In the genomic region with DNA sequence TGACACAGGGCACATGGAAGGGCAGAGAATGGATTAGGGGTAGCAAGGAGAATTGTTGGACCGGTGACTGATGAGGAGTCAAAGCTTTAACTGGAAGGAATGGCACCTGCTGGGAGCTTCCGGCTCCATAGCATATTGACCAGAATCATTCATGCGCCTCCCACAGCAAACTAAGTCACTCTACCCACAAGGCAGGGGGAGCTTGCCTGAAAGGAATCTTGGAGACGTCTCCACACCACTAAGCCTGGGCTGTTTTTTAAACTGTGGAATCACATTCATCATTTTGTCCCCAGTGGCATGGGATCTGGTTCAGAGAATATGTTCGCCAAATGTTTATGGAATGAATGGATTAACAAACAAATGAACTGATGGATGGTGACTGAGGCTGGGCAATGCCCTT, we compare ENCODE assay signal across 15 cellular contexts. TPM values are rescaled to one million over a fixed set of nuclear protein-coding genes. Genes with fewer than 3 reads are reported as not detected.
DNase-seq lines count a peak whose midpoint lies in the region; ATAC-seq and TF ChIP-seq lines count a peak whose summit lies in the region.
"Had no signal": no experiment of that assay in that cellular context is flagged by ENCODE, and none has a peak within 500 bp of the region (broad histone marks: within the 10 kb centered on the region; RNA-seq: fewer than 3 reads in every experiment).

No MANE protein-coding gene starts in this region.

- H3K4me3 ChIP-seq in GM23248: no peak overlapping the region
- no peak overlapping the region for H3K4me3 ChIP-seq in uterus
- H3K4me3 ChIP-seq: SK-N-MC had no signal

- in situ Hi-C loops in GM23248 (cut with MboI): no loop called here

- no peak overlapping the region for H3K9ac ChIP-seq in GM23248

- TF ChIP-seq CTCF in uterus (IDR thresholded peaks at IDR 0.05): no peak

- no peak for DNase-seq in GM23248
- DNase-seq in amniotic epithelial cell (ENCODE audit: low read depth): peak; percentile 58
- peak; percentile 77 for DNase-seq in kidney tubule cell (ENCODE audit: low spot score)
- no peak for DNase-seq in uterus
- no peak for DNase-seq in iPS-NIHi11 (ENCODE audit: low spot score)
- DNase-seq: BE2C, Caco-2, Kasumi-1, NCI-H1105 treated with DMSO at 0.1 percent for 48 hours, NCI-H1930, NCI-H2171 treated with DMSO at 0.1 percent for 48 hours had no signal

- peaks cover 61% of the 10 kb centered on the region for H3K4me1 ChIP-seq in GM23248 (ENCODE audit: insufficient read depth)
- H3K4me1 ChIP-seq in uterus: peaks cover 7 to 19% of the 10 kb centered on the region in 2 donors
- H3K4me1 ChIP-seq: BE2C, Caco-2 had no signal

- H3K9me2 ChIP-seq in GM23248 (ENCODE audit: insufficient read depth): no peaks in the 10 kb centered on the region

- WGBS in GM23248 (ENCODE audit: low coverage in 1 of 2, low lambda C conversion rate in 2 of 2, missing lambda C conversion rate in 2 of 2), 2 experiments: 85 to 90% methylated on average over 5 of the region's 5 CpGs

- ATAC-seq in HG03520 (IDR thresholded peaks at IDR 0.05; ENCODE audit: unreplicated experiment): no peak
- ATAC-seq in HG02970 (IDR thresholded peaks at IDR 0.05; ENCODE audit: low FRiP score, unreplicated experiment): no peak
- ATAC-seq: Right ventricle myocardium inferior had no signal

- no peak overlapping the region for H3K4me2 ChIP-seq in GM23248 (ENCODE audit: unreplicated experiment)

- intact Hi-C loops in uterus (cut with DNase I; ENCODE audit: low total_unique reads): no loop called here

- H3K36me3 ChIP-seq in GM23248 (ENCODE audit: low read depth) (no peaks in the 10 kb centered on the region), uterus (no peaks in the 10 kb centered on the region)
- H3K36me3 ChIP-seq: BE2C had no signal

- TF ChIP-seq POLR2A in uterus (IDR thresholded peaks at IDR 0.05): no peak

- peaks cover 46% of the 10 kb centered on the region for H3F3A ChIP-seq in GM23248 (ENCODE audit: insufficient read depth)

- no peaks in the 10 kb centered on the region for H3K79me2 ChIP-seq in GM23248 (ENCODE audit: insufficient read depth)

- no peaks in the 10 kb centered on the region for H3K27me3 ChIP-seq in GM23248 (replicated peaks; ENCODE audit: insufficient read depth)
- H3K27me3 ChIP-seq in uterus: no peaks in the 10 kb centered on the region
- H3K27me3 ChIP-seq: BE2C had no signal

- H3K9me3 ChIP-seq in GM23248 (ENCODE audit: low read depth) (no peaks in the 10 kb centered on the region), uterus (no peaks in the 10 kb centered on the region)
- H3K9me3 ChIP-seq: BE2C, Caco-2 had no signal

- H4K20me1 ChIP-seq in GM23248 (ENCODE audit: insufficient read depth): no peaks in the 10 kb centered on the region

- H3K27ac ChIP-seq in GM23248: peak overlapping the region; percentile 29; the same call in 1 of the 2 replicates
- peak overlapping the region; percentile 87 to 98 for H3K27ac ChIP-seq in uterus
- H3K27ac ChIP-seq: SK-N-MC had no signal

- H2AFZ ChIP-seq in GM23248: no peak overlapping the region

RNA-seq across cellular contexts. Expression of a gene that starts 57.0 kb away (rescaled TPM):
- 352 and 408 TPM in 2 replicates for total RNA-seq in GM23248 (2014; rRNA removed; shearing (Covaris generic))
- 312 TPM in 2 replicates for polyA plus RNA-seq in GM23248 (2016; fragmentation: Nextera tagmentation; extraction: Ambion mirVana)
- total RNA-seq in uterus: 100 to 1,000 TPM in 1 of 4 donors, 10 to 100 TPM in 3; 37.3 to 106 (median 61.1) TPM

Comparison
In these comparisons a context has a peak if more than half of its experiments do, and no peak if none do; other contexts are left out.
1. DNase-seq: peak in amniotic epithelial cell (single experiment) and kidney tubule cell (single experiment); none in GM23248 (single experiment), uterus (0 of 2) and iPS-NIHi11 (single experiment).